Comparison of ENCODE assay signal across 1 cellular context in genomic region chr9:136718463-136719211, GRCh38.
TF ChIP-seq lines count a peak whose summit lies in the region.

No MANE protein-coding gene starts in this region.

TF ChIP-seq in HepG2, 621 proteins besides CTCF, POLR2A, EP300 and RAD21:
- no peak for TF ChIP-seq FOXK2 (IDR thresholded peaks at IDR 0.05)
- TF ChIP-seq ZBTB26 (CRISPR knock-in tag; IDR thresholded peaks at IDR 0.05; ENCODE audit: borderline replicate concordance): no peak
- no peak for TF ChIP-seq GABPB1 (CRISPR knock-in tag; IDR thresholded peaks at IDR 0.05)
- no peak for TF ChIP-seq MED1 (CRISPR knock-in tag; IDR thresholded peaks at IDR 0.05)
- no peak for TF ChIP-seq ZSCAN30 (CRISPR knock-in tag; IDR thresholded peaks at IDR 0.05)
- TF ChIP-seq DR1 (CRISPR knock-in tag; IDR thresholded peaks at IDR 0.05): no peak
- TF ChIP-seq ZNF30 (CRISPR knock-in tag; IDR thresholded peaks at IDR 0.05): no peak
- TF ChIP-seq KDM3A (CRISPR knock-in tag; IDR thresholded peaks at IDR 0.05; ENCODE audit: low read depth): no peak
- no peak for TF ChIP-seq ONECUT2 (CRISPR knock-in tag; IDR thresholded peaks at IDR 0.05)
- TF ChIP-seq NKX3-1 (CRISPR knock-in tag; IDR thresholded peaks at IDR 0.05): no peak
- TF ChIP-seq FIP1L1 (IDR thresholded peaks at IDR 0.05; ENCODE audit: borderline replicate concordance, insufficient read depth, low read depth, low read length): no peak
- no peak for TF ChIP-seq SKIL (CRISPR knock-in tag; IDR thresholded peaks at IDR 0.05; ENCODE audit: borderline replicate concordance)
- no peak for TF ChIP-seq CHD2 (IDR thresholded peaks at IDR 0.05; ENCODE audit: low read depth, low read length)
- TF ChIP-seq ATF2 (CRISPR knock-in tag; IDR thresholded peaks at IDR 0.05): no peak
- no peak for TF ChIP-seq ZNF205 (CRISPR knock-in tag; IDR thresholded peaks at IDR 0.05)
- no peak for TF ChIP-seq ZNF253 (CRISPR knock-in tag; IDR thresholded peaks at IDR 0.05; ENCODE audit: borderline replicate concordance)
- no peak for TF ChIP-seq ZBTB42 (CRISPR knock-in tag; IDR thresholded peaks at IDR 0.05)
- TF ChIP-seq NPAS2 (CRISPR knock-in tag; IDR thresholded peaks at IDR 0.05; ENCODE audit: borderline replicate concordance): no peak
- no peak for TF ChIP-seq ZNF513 (CRISPR knock-in tag; conservative IDR thresholded peaks at IDR 0.05)
TF ChIP-seq in HepG2: peak in this region for 0.
